19 cellular contexts compared by ENCODE assay signal in the genomic region with DNA sequence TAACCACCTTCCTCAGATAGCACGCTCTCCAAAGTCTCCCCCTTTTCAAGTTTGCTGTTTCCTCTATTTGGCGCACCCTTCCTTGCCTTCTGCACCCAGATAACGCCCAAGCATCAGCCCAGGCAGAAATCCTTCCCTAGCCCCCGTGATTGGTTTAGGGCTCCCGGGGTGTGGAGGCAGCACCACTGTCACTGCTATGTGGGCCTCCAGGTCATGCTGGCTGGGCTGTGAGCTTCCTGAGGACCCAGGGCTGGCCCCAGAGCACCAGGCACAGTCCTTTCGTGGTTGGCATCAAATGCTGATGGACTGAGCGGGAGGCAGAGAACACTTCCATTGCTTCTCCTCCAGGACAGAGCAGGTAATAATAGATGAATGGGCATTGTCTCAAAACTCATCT.
A peak's percentile ranks its signal among the peaks of the same experiment; 100 is the strongest.
DNase-seq lines count a peak whose midpoint lies in the region; ATAC-seq, FAIRE-seq and TF ChIP-seq lines count a peak whose summit lies in the region.
"Had no signal": no experiment of that assay in that cellular context is flagged by ENCODE, and none has a peak within 500 bp of the region (broad histone marks: within the 10 kb centered on the region; RNA-seq: fewer than 3 reads in every experiment).

No MANE protein-coding gene starts in this region.

- intact Hi-C loops in sigmoid colon (cut with DNase I): no loop called here

- no peak for TF ChIP-seq POLR2A in H1 (IDR thresholded peaks at IDR 0.05; ENCODE audit: control extremely low read depth in 1 of 2, low read depth in 2 of 2, low read length in 2 of 2)
- TF ChIP-seq POLR2A in sigmoid colon (IDR thresholded peaks at IDR 0.05): no peak

- H2BK5ac ChIP-seq in H1 (ENCODE audit: low read depth, low read length): no peak overlapping the region

- no peak overlapping the region for H4K5ac ChIP-seq in H1 (ENCODE audit: insufficient read length, low read depth, low read length)

- H2AK5ac ChIP-seq in H1 (ENCODE audit: low read depth, low read length): no peak overlapping the region

- H3K4me3 Mint-ChIP-seq in activated CD8-positive, alpha-beta memory T cell treated with anti-CD3 and anti-CD28 coated beads, Interleukin-2, amount 10 ng/mL, durations not matched to agents 7 days and 5 days: no peak overlapping the region
- H3K4me3 Mint-ChIP-seq in naive thymus-derived CD8-positive, alpha-beta T cell: peak overlapping the region in 4 of 10 donors; percentile 2 to 62 (median 50)
- H3K4me3 Mint-ChIP-seq in stimulated activated effector memory CD8-positive, alpha-beta T cell treated with anti-CD3 and anti-CD28 coated beads, Interleukin-12 subunit alpha, Interleukin-12 subunit beta, amount 100 ng/mL, for 72 hours: no peak overlapping the region
- no peak overlapping the region for H3K4me3 Mint-ChIP-seq in T-helper 17 cell
- H3K4me3 Mint-ChIP-seq: B cell; CD8-positive, alpha-beta memory T cell had no signal

- TF ChIP-seq CTCF in H1 (IDR thresholded peaks at IDR 0.05; ENCODE audit: control extremely low read depth in 1 of 3, insufficient read depth in 1 of 3, low read depth in 1 of 3, low read length in 3 of 3): no peak
- no peak for TF ChIP-seq CTCF in sigmoid colon (IDR thresholded peaks at IDR 0.05)

- no peaks in the 10 kb centered on the region for H3K79me1 ChIP-seq in H1 (ENCODE audit: low read depth, low read length)

- no peak for FAIRE-seq in H1 (lab: Jason Lieb, UNC)
- FAIRE-seq: GM12878, GM19239 had no signal

- no peaks in the 10 kb centered on the region for H3K27me3 ChIP-seq in H1 (replicated peaks in 1 of 4; ENCODE audit: control insufficient read depth in 3 of 4, extremely low read depth in 1 of 4, insufficient read depth in 3 of 4, low read length in 3 of 4)
- H3K27me3 ChIP-seq in sigmoid colon: no peaks in the 10 kb centered on the region
- H3K27me3 ChIP-seq: BLaER1 treated with 17β-estradiol and CSF1 and Interleukin-3, amounts not matched to agents 10 nM and 100 nM had no signal

- WGBS in H1 (ENCODE audit: extremely low coverage in 1 of 2, insufficient coverage in 1 of 2, insufficient read length in 1 of 2, insufficient replicate concordance in 2 of 2, low coverage in 1 of 2, low lambda C conversion rate in 2 of 2, missing lambda C conversion rate in 1 of 2), 2 experiments: 87% methylated on average over 7 of the region's 7 CpGs; no CpG with 5 or more reads in 1 of the 2 experiments
- WGBS in sigmoid colon, 2 donors: 36 to 74% methylated on average over 7 of the region's 7 CpGs

- TF ChIP-seq RAD21 in H1 (IDR thresholded peaks at IDR 0.05 in 1 of 2, conservative IDR thresholded peaks at IDR 0.05 in 1 of 2; ENCODE audit: low read depth in 2 of 2, low read length in 2 of 2): no peak

- peak; percentile 50 for DNase-seq in activated CD8-positive, alpha-beta memory T cell treated with anti-CD3 and anti-CD28 coated beads for 24 hours
- DNase-seq in activated CD8-positive, alpha-beta memory T cell treated with anti-CD3 and anti-CD28 coated beads, Interleukin-2, amount 10 ng/mL, durations not matched to agents 7 days and 5 days: no peak
- no peak for DNase-seq in H1 (ENCODE audit: low read depth in 1 of 2, low spot score in 2 of 2)
- DNase-seq in naive thymus-derived CD8-positive, alpha-beta T cell: no peak
- DNase-seq in sigmoid colon: peak; percentile 27
- DNase-seq in cerebellum (ENCODE audit: low spot score): no peak
- DNase-seq in stimulated activated effector memory CD8-positive, alpha-beta T cell treated with anti-CD3 and anti-CD28 coated beads, Interleukin-12 subunit alpha, Interleukin-12 subunit beta, amount 100 ng/mL, for 72 hours (ENCODE audit: low spot score in 2 of 2): no peak
- no peak for DNase-seq in T-helper 17 cell
- DNase-seq: CD8-positive, alpha-beta memory T cell; COR-L47; DMS 273 treated with DMSO at 0.1 percent for 48 hours; DMS53; DND-41; EL had no signal

- no peak for TF ChIP-seq EP300 in H1 (IDR thresholded peaks at IDR 0.05; ENCODE audit: borderline replicate concordance in 1 of 2, low read depth in 2 of 2, low read length in 2 of 2)
- no peak for TF ChIP-seq EP300 in sigmoid colon (IDR thresholded peaks at IDR 0.05)

- H4K8ac ChIP-seq in H1 (ENCODE audit: extremely low read depth, insufficient read depth, low read length): no peak overlapping the region; the same call in 1 of the 2 replicates

- no peak overlapping the region for H3K56ac ChIP-seq in H1 (replicated peaks; ENCODE audit: insufficient read length, low read depth, low read length)

- no peaks in the 10 kb centered on the region for H4K20me1 ChIP-seq in H1 (replicated peaks in 1 of 2; ENCODE audit: control insufficient read depth in 1 of 2, insufficient read depth in 2 of 2, low read length in 2 of 2)
- H4K20me1 ChIP-seq: BLaER1 treated with 17β-estradiol and CSF1 and Interleukin-3, amounts not matched to agents 10 nM and 100 nM had no signal

- H3K9me3 ChIP-seq in H1 (ENCODE audit: insufficient read depth in 2 of 2, low read depth in 1 of 2, low read length in 1 of 2): no peaks in the 10 kb centered on the region
- H3K9me3 ChIP-seq in sigmoid colon: no peaks in the 10 kb centered on the region
- H3K9me3 ChIP-seq in T-helper 17 cell (ENCODE audit: control insufficient read depth, low read length, poor library complexity, severe bottlenecking): no peaks in the 10 kb centered on the region
- H3K9me3 ChIP-seq: BLaER1 treated with 17β-estradiol and CSF1 and Interleukin-3, amounts not matched to agents 10 nM and 100 nM; HAP-1 had no signal

- H3K36me3 Mint-ChIP-seq in activated CD8-positive, alpha-beta memory T cell treated with anti-CD3 and anti-CD28 coated beads, Interleukin-2, amount 10 ng/mL, durations not matched to agents 7 days and 5 days: no peaks in the 10 kb centered on the region
- H3K36me3 Mint-ChIP-seq in naive thymus-derived CD8-positive, alpha-beta T cell: no peaks in the 10 kb centered on the region
- H3K36me3 Mint-ChIP-seq in stimulated activated effector memory CD8-positive, alpha-beta T cell treated with anti-CD3 and anti-CD28 coated beads, Interleukin-12 subunit alpha, Interleukin-12 subunit beta, amount 100 ng/mL, for 72 hours: no peaks in the 10 kb centered on the region
- peaks cover 1% of the 10 kb centered on the region for H3K36me3 Mint-ChIP-seq in T-helper 17 cell (ENCODE audit: low read depth)
- H3K36me3 Mint-ChIP-seq: CD8-positive, alpha-beta memory T cell had no signal

- H3K4ac ChIP-seq in H1 (replicated peaks; ENCODE audit: insufficient read length, low read depth, low read length): no peak overlapping the region

- no peak overlapping the region for H2BK15ac ChIP-seq in H1 (ENCODE audit: low read length)

- peak overlapping the region; percentile 61; the same call in 1 of the 2 replicates for H2BK20ac ChIP-seq in H1 (ENCODE audit: low read length)

- H4K91ac ChIP-seq in H1 (replicated peaks; ENCODE audit: insufficient read length, low read length): no peak overlapping the region

- CTCF ChIA-PET in activated CD8-positive, alpha-beta memory T cell treated with anti-CD3 and anti-CD28 coated beads, Interleukin-2, amount 10 ng/mL, durations not matched to agents 7 days and 5 days (lab: Charles Lee): no interaction called here
- CTCF ChIA-PET in H1 (lab: Charles Lee; ENCODE audit: partially characterized antibody): no interaction called here

- H3K4me1 ChIP-seq in H1 (replicated peaks in 1 of 4; ENCODE audit: control insufficient read depth in 3 of 4, insufficient read depth in 4 of 4, low read length in 3 of 4) (peaks cover 0 to 7% (median under 1%) of the 10 kb centered on the region in 4 experiments; a peak in 2 of 7 replicates), sigmoid colon (peaks cover 0 to 4% (median 0%) of the 10 kb centered on the region in 4 donors)
- H3K4me1 ChIP-seq: HAP-1 had no signal

- no peak overlapping the region for H2BK12ac ChIP-seq in H1 (ENCODE audit: low read depth, low read length)

- peaks cover 2% of the 10 kb centered on the region for H3K27me3 Mint-ChIP-seq in activated CD8-positive, alpha-beta memory T cell treated with anti-CD3 and anti-CD28 coated beads, Interleukin-2, amount 10 ng/mL, durations not matched to agents 7 days and 5 days
- H3K27me3 Mint-ChIP-seq in naive thymus-derived CD8-positive, alpha-beta T cell: no peaks in the 10 kb centered on the region
- H3K27me3 Mint-ChIP-seq in T-helper 17 cell: no peaks in the 10 kb centered on the region
- H3K27me3 Mint-ChIP-seq: B cell had no signal

- H3K4me3 ChIP-seq in H1 (ENCODE audit: extremely low read depth in 1 of 4, insufficient read depth in 2 of 4, low read depth in 3 of 4, low read length in 4 of 4) (no peak overlapping the region), sigmoid colon (no peak overlapping the region)
- H3K4me3 ChIP-seq: BLaER1 treated with 17β-estradiol and CSF1 and Interleukin-3, amounts not matched to agents 10 nM and 100 nM; GM12878; HAP-1 had no signal

- no peaks in the 10 kb centered on the region for H3K9me3 Mint-ChIP-seq in activated CD8-positive, alpha-beta memory T cell treated with anti-CD3 and anti-CD28 coated beads, Interleukin-2, amount 10 ng/mL, durations not matched to agents 7 days and 5 days (ENCODE audit: low read depth)
- no peaks in the 10 kb centered on the region for H3K9me3 Mint-ChIP-seq in naive thymus-derived CD8-positive, alpha-beta T cell
- no peaks in the 10 kb centered on the region for H3K9me3 Mint-ChIP-seq in stimulated activated effector memory CD8-positive, alpha-beta T cell treated with anti-CD3 and anti-CD28 coated beads, Interleukin-12 subunit alpha, Interleukin-12 subunit beta, amount 100 ng/mL, for 72 hours
- H3K9me3 Mint-ChIP-seq: CD8-positive, alpha-beta memory T cell had no signal

- H3K79me2 ChIP-seq in H1 (ENCODE audit: control insufficient read depth in 1 of 2, insufficient read depth in 2 of 2, low read length in 2 of 2): no peaks in the 10 kb centered on the region

- no peak overlapping the region for H3K4me2 ChIP-seq in H1 (ENCODE audit: insufficient read depth in 1 of 2, low read depth in 2 of 2, low read length in 2 of 2)
- H3K4me2 ChIP-seq: BLaER1 treated with 17β-estradiol and CSF1 and Interleukin-3, amounts not matched to agents 10 nM and 100 nM had no signal

- no peak overlapping the region for H3K27ac ChIP-seq in H1 (ENCODE audit: low read depth, low read length)
- H3K27ac ChIP-seq in sigmoid colon: no peak overlapping the region
- H3K27ac ChIP-seq: BLaER1 treated with 17β-estradiol and CSF1 and Interleukin-3, amounts not matched to agents 10 nM and 100 nM had no signal

- no peak for ATAC-seq in activated CD8-positive, alpha-beta memory T cell treated with anti-CD3 and anti-CD28 coated beads, Interleukin-2, amount 10 ng/mL, durations not matched to agents 7 days and 5 days
- ATAC-seq in naive thymus-derived CD8-positive, alpha-beta T cell: peak in 1 of 2 donors; percentile 19
- no peak for ATAC-seq in stimulated activated effector memory CD8-positive, alpha-beta T cell treated with anti-CD3 and anti-CD28 coated beads, Interleukin-12 subunit alpha, Interleukin-12 subunit beta, amount 100 ng/mL, for 72 hours
- no peak for ATAC-seq in T-helper 17 cell
- ATAC-seq: GM12878 had no signal

- no peak overlapping the region for H2BK120ac ChIP-seq in H1 (replicated peaks; ENCODE audit: low read depth, low read length)

- H3K4me1 Mint-ChIP-seq in activated CD8-positive, alpha-beta memory T cell treated with anti-CD3 and anti-CD28 coated beads, Interleukin-2, amount 10 ng/mL, durations not matched to agents 7 days and 5 days: peaks cover 31% of the 10 kb centered on the region
- H3K4me1 Mint-ChIP-seq in naive thymus-derived CD8-positive, alpha-beta T cell: peaks cover 40 to 70% (median 59%) of the 10 kb centered on the region in 4 donors
- H3K4me1 Mint-ChIP-seq in stimulated activated effector memory CD8-positive, alpha-beta T cell treated with anti-CD3 and anti-CD28 coated beads, Interleukin-12 subunit alpha, Interleukin-12 subunit beta, amount 100 ng/mL, for 72 hours: peaks cover 46% of the 10 kb centered on the region
- H3K4me1 Mint-ChIP-seq in T-helper 17 cell: peaks cover 37% of the 10 kb centered on the region
- H3K4me1 Mint-ChIP-seq: B cell had no signal

- no peaks in the 10 kb centered on the region for H3K36me3 ChIP-seq in H1 (ENCODE audit: control insufficient read depth in 2 of 4, insufficient read depth in 4 of 4, low read length in 3 of 4)
- no peaks in the 10 kb centered on the region for H3K36me3 ChIP-seq in sigmoid colon
- H3K36me3 ChIP-seq: BLaER1 treated with 17β-estradiol and CSF1 and Interleukin-3, amounts not matched to agents 10 nM and 100 nM; HAP-1 had no signal

- no peak overlapping the region for H3K27ac Mint-ChIP-seq in activated CD8-positive, alpha-beta memory T cell treated with anti-CD3 and anti-CD28 coated beads, Interleukin-2, amount 10 ng/mL, durations not matched to agents 7 days and 5 days
- peak overlapping the region in 8 of 10 donors; percentile 11 to 93 (median 50) for H3K27ac Mint-ChIP-seq in naive thymus-derived CD8-positive, alpha-beta T cell
- no peak overlapping the region for H3K27ac Mint-ChIP-seq in stimulated activated effector memory CD8-positive, alpha-beta T cell treated with anti-CD3 and anti-CD28 coated beads, Interleukin-12 subunit alpha, Interleukin-12 subunit beta, amount 100 ng/mL, for 72 hours
- H3K27ac Mint-ChIP-seq in T-helper 17 cell: no peak overlapping the region
- H3K27ac Mint-ChIP-seq: B cell had no signal

- no peaks in the 10 kb centered on the region for H3K23me2 ChIP-seq in H1 (ENCODE audit: low read depth, low read length)

- H3K14ac ChIP-seq in H1 (ENCODE audit: insufficient read length): no peak overlapping the region

- H2AFZ ChIP-seq in H1 (ENCODE audit: low read length): no peak overlapping the region

- H3K9ac ChIP-seq in H1 (replicated peaks in 1 of 4; ENCODE audit: extremely low read depth in 1 of 4, low read depth in 3 of 4, low read length in 3 of 4): no peak overlapping the region
- H3K9ac ChIP-seq: BLaER1 treated with 17β-estradiol and CSF1 and Interleukin-3, amounts not matched to agents 10 nM and 100 nM had no signal

- H3K23ac ChIP-seq in H1 (ENCODE audit: insufficient read length): no peak overlapping the region

- POLR2A ChIA-PET in H1 (lab: Charles Lee; ENCODE audit: partially characterized antibody): no interaction called here
- POLR2A ChIA-PET in naive thymus-derived CD8-positive, alpha-beta T cell (lab: Charles Lee): no interaction called here

- H3K18ac ChIP-seq in H1 (ENCODE audit: extremely low read depth, low read length): no peak overlapping the region

Comparison
In these comparisons a context has a peak if more than half of its experiments do, and no peak if none do; other contexts are left out.
1. DNase-seq: peak in activated CD8-positive, alpha-beta memory T cell treated with anti-CD3 and anti-CD28 coated beads for 24 hours (single experiment) and sigmoid colon (single experiment); none in activated CD8-positive, alpha-beta memory T cell treated with anti-CD3 and anti-CD28 coated beads, Interleukin-2, amount 10 ng/mL, durations not matched to agents 7 days and 5 days (single experiment), H1 (0 of 2), naive thymus-derived CD8-positive, alpha-beta T cell (0 of 10), cerebellum (single experiment), stimulated activated effector memory CD8-positive, alpha-beta T cell treated with anti-CD3 and anti-CD28 coated beads, Interleukin-12 subunit alpha, Interleukin-12 subunit beta, amount 100 ng/mL, for 72 hours (0 of 2) and T-helper 17 cell (0 of 3).
2. H3K27ac Mint-ChIP-seq: peak in naive thymus-derived CD8-positive, alpha-beta T cell (8 of 10); none in activated CD8-positive, alpha-beta memory T cell treated with anti-CD3 and anti-CD28 coated beads, Interleukin-2, amount 10 ng/mL, durations not matched to agents 7 days and 5 days (single experiment), stimulated activated effector memory CD8-positive, alpha-beta T cell treated with anti-CD3 and anti-CD28 coated beads, Interleukin-12 subunit alpha, Interleukin-12 subunit beta, amount 100 ng/mL, for 72 hours (single experiment) and T-helper 17 cell (single experiment).